In genomic region chr10:21061184-21061583, GRCh38 we compare ENCODE assay signal across 26 cellular contexts.
"Had no signal": no experiment of that assay in that cellular context is flagged by ENCODE, and none has a peak within 500 bp of the region (broad histone marks: within the 10 kb centered on the region; RNA-seq: fewer than 3 reads in every experiment).

No MANE protein-coding gene starts in this region.

- H3K9me3 ChIP-seq: body of pancreas, colonic mucosa, gastrocnemius medialis had no signal

- DNase-seq: activated CD4-positive, alpha-beta memory T cell treated with anti-CD3 and anti-CD28 coated beads for 36 hours; activated CD4-positive, alpha-beta T cell treated with anti-CD3 and anti-CD28 coated beads for 36 hours; activated CD4-positive, alpha-beta T cell treated with anti-CD3 and anti-CD28 coated beads, Interleukin-2, amount 10 ng/mL, durations not matched to agents 24 days and 14 days; activated CD4-positive, CD25-positive, alpha-beta regulatory T cell; activated CD4-positive, CD25-positive, alpha-beta regulatory T cell treated with anti-CD3 and anti-CD28 coated beads, Interleukin-2, amount 50 U/mL, for 72 hours; activated CD8-positive, alpha-beta memory T cell treated with anti-CD3 and anti-CD28 coated beads, Interleukin-2, amount 10 ng/mL, durations not matched to agents 7 days and 5 days; activated CD8-positive, alpha-beta memory T cell treated with anti-CD3 and anti-CD28 coated beads, Interleukin-2, amount 50 U/mL, for 4 hours; activated CD8-positive, alpha-beta T cell treated with anti-CD3 and anti-CD28 coated beads, Interleukin-2, amount 10 ng/mL, durations not matched to agents 7 days and 5 days; activated effector memory CD4-positive, alpha-beta T cell treated with anti-CD3 and anti-CD28 coated beads, Interleukin-2, amount 50 U/mL, for 16 hours; activated naive CD4-positive, alpha-beta T cell treated with anti-CD3 and anti-CD28 coated beads for 36 hours; activated naive CD8-positive, alpha-beta T cell treated with anti-CD3 and anti-CD28 coated beads for 36 hours; activated naive CD8-positive, alpha-beta T cell treated with anti-CD3 and anti-CD28 coated beads, Interleukin-2, amount 50 U/mL, for 24 hours; activated T-cell treated with anti-CD3 and anti-CD28 coated beads, Interleukin-2, amount 50 U/mL, for 1 hour; activated T-cell treated with anti-CD3 and anti-CD28 coated beads, Interleukin-2, amount 50 U/mL, for 48 hours; adrenal gland; amygdala; aorta; body of pancreas; caudate nucleus; colonic mucosa; effector CD8-positive, alpha-beta T cell; gastrocnemius medialis; glutamatergic neuron; heart left ventricle; T-helper 2 cell had no signal

- ATAC-seq: activated CD4-positive, alpha-beta T cell treated with anti-CD3 and anti-CD28 coated beads for 36 hours; activated CD8-positive, alpha-beta memory T cell treated with anti-CD3 and anti-CD28 coated beads, Interleukin-2, amount 10 ng/mL, durations not matched to agents 7 days and 5 days; activated CD8-positive, alpha-beta T cell treated with anti-CD3 and anti-CD28 coated beads, Interleukin-2, amount 10 ng/mL, durations not matched to agents 7 days and 5 days; activated naive CD8-positive, alpha-beta T cell treated with anti-CD3 and anti-CD28 coated beads, Interleukin-2, amount 50 U/mL, for 24 hours; esophagus mucosa; gastrocnemius medialis; heart left ventricle had no signal

- H3K27me3 ChIP-seq: adrenal gland, body of pancreas, colonic mucosa, gastrocnemius medialis, heart left ventricle had no signal

- H3K27ac ChIP-seq: adrenal gland, body of pancreas, colonic mucosa, gastrocnemius medialis, heart left ventricle had no signal

- H3K4me3 ChIP-seq: adrenal gland, body of pancreas, colonic mucosa, gastrocnemius medialis, heart left ventricle had no signal

- H3K36me3 ChIP-seq: adrenal gland, colonic mucosa, gastrocnemius medialis, heart left ventricle had no signal

- H3K4me1 ChIP-seq: adrenal gland, colonic mucosa, gastrocnemius medialis had no signal
